ENCODE assay signal across 8 cellular contexts in genomic region chr11:112086422-112087191, GRCh38. TPM values are rescaled to one million over a fixed set of nuclear protein-coding genes. Genes with fewer than 3 reads are reported as not detected.
DNase-seq lines count a peak whose midpoint lies in the region; ATAC-seq and TF ChIP-seq lines count a peak whose summit lies in the region.

TSS of gene SDHD (plus strand) at chr11:112086873. CDS start at chr11:112086908, 35 bp downstream.
A gene with protein sequence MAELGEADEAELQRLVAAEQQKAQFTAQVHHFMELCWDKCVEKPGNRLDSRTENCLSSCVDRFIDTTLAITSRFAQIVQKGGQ (minus strand): TSS chr11:112086756. CDS start chr11:112086723, 33 bp downstream.

- H3K27ac ChIP-seq in parathyroid adenoma (peak within 1 kb of the TSS; percentile 72), tibial nerve (peak within 1 kb of the TSS; percentile 75 to 88 (median 83))

- H3K27me3 ChIP-seq in parathyroid adenoma (ENCODE audit: control insufficient read depth, insufficient read depth, low read length): no peaks in the 10 kb centered on the region
- no peaks in the 10 kb centered on the region for H3K27me3 ChIP-seq in tibial nerve

- peaks cover 60% of the 10 kb centered on the region for H3K4me1 Mint-ChIP-seq in activated naive CD8-positive, alpha-beta T cell treated with anti-CD3 and anti-CD28 coated beads, Interleukin-2, amount 50 U/mL, for 24 hours

- peak within 1 kb of the TSS; percentile 8 for H3K9ac ChIP-seq in parathyroid adenoma

- peak within 1 kb of the TSS; percentile 77 for H2AFZ ChIP-seq in parathyroid adenoma

- peak; percentile 89 to 92 for TF ChIP-seq EP300 in tibial nerve (IDR thresholded peaks at IDR 0.05)

- ATAC-seq in HG02763 (IDR thresholded peaks at IDR 0.05; ENCODE audit: unreplicated experiment): peak; percentile 92
- peak; percentile 87 for ATAC-seq in activated naive CD8-positive, alpha-beta T cell treated with anti-CD3 and anti-CD28 coated beads, Interleukin-2, amount 50 U/mL, for 24 hours
- peak; percentile 97 for ATAC-seq in Right ventricle myocardium superior (ENCODE audit: poor library complexity)

- H3K9me3 Mint-ChIP-seq in activated naive CD8-positive, alpha-beta T cell treated with anti-CD3 and anti-CD28 coated beads, Interleukin-2, amount 50 U/mL, for 24 hours: no peaks in the 10 kb centered on the region

- peaks cover 6% of the 10 kb centered on the region for H3K4me1 ChIP-seq in parathyroid adenoma
- H3K4me1 ChIP-seq in tibial nerve: peaks cover 0 to 48% (median 23%) of the 10 kb centered on the region in 4 donors

- H3K4me3 ChIP-seq in parathyroid adenoma (ENCODE audit: low read depth, low read length) (peak within 1 kb of the TSS; percentile 95), tibial nerve (peak within 1 kb of the TSS; percentile 60 to 94 (median 78))

- TF ChIP-seq CTCF in GM12873 (IDR thresholded peaks at IDR 0.05; ENCODE audit: insufficient read depth, low read depth, low read length, missing control alignments) (peak; percentile 39), parathyroid adenoma (IDR thresholded peaks at IDR 0.05) (no peak), tibial nerve (IDR thresholded peaks at IDR 0.05) (peak in 3 of 5 experiments; percentile 8 to 56 (median 56))

- peak within 1 kb of the TSS; percentile 100 for H3K4me3 Mint-ChIP-seq in activated naive CD8-positive, alpha-beta T cell treated with anti-CD3 and anti-CD28 coated beads, Interleukin-2, amount 50 U/mL, for 24 hours

- intact Hi-C loops in Right ventricle myocardium superior (cut with DNase I): loop anchor here (10.0 kb wide), 1 partner anchor 212 kb away; the partner anchor contains the start of genes ALG9, CFAP68 and FDXACB1

- peak within 1 kb of the TSS; percentile 66 for H3K4me2 ChIP-seq in parathyroid adenoma (ENCODE audit: low read length)

- TF ChIP-seq POLR2A in tibial nerve (IDR thresholded peaks at IDR 0.05): peak; percentile 14 to 48

- 0 to 1% methylated on average over 39 to 44 of the region's 45 CpGs for WGBS in tibial nerve, 2 donors

- no peaks in the 10 kb centered on the region for H3K9me3 ChIP-seq in parathyroid adenoma (ENCODE audit: control insufficient read depth, low read length)
- no peaks in the 10 kb centered on the region for H3K9me3 ChIP-seq in tibial nerve

- peaks cover 19% of the 10 kb centered on the region for H3K79me2 ChIP-seq in parathyroid adenoma

- H3K27me3 Mint-ChIP-seq in activated naive CD8-positive, alpha-beta T cell treated with anti-CD3 and anti-CD28 coated beads, Interleukin-2, amount 50 U/mL, for 24 hours: peaks cover 3% of the 10 kb centered on the region

- peaks cover 80% of the 10 kb centered on the region for H3K36me3 Mint-ChIP-seq in activated naive CD8-positive, alpha-beta T cell treated with anti-CD3 and anti-CD28 coated beads, Interleukin-2, amount 50 U/mL, for 24 hours (ENCODE audit: low read depth)

- H3K36me3 ChIP-seq in parathyroid adenoma (ENCODE audit: control insufficient read depth, insufficient read depth, low read length) (no peaks in the 10 kb centered on the region), tibial nerve (peaks cover 0 to 71% (median 18%) of the 10 kb centered on the region in 3 donors)

- H3K27ac Mint-ChIP-seq in activated naive CD8-positive, alpha-beta T cell treated with anti-CD3 and anti-CD28 coated beads, Interleukin-2, amount 50 U/mL, for 24 hours: peak within 1 kb of the TSS; percentile 98

- DNase-seq in NCI-H1417 treated with DMSO at 0.1 percent for 48 hours (lab: John Stamatoyannopoulos, UW) (peak; percentile 87), SW480 (ENCODE audit: low spot score) (peak; percentile 98), Right ventricle myocardium superior (peak; percentile 95), tibial nerve (ENCODE audit: low spot score in 2 of 2) (peak; percentile 90 to 94)
- peak; percentile 95 for DNase-seq in activated naive CD8-positive, alpha-beta T cell treated with anti-CD3 and anti-CD28 coated beads, Interleukin-2, amount 50 U/mL, for 24 hours

RNA-seq across cellular contexts. Expression of gene SDHD, which starts in this region (rescaled TPM):
- total RNA-seq in Right ventricle myocardium superior (255 TPM), tibial nerve (100 to 1,000 TPM in 1 of 4 donors, 10 to 100 TPM in 3; 69.5 to 103 (median 88.3) TPM)

RNA-seq across cellular contexts. Expression of the second gene that starts in this region (rescaled TPM):
- total RNA-seq in Right ventricle myocardium superior: 173 TPM
- 10 to 100 TPM; 16.7 to 27.9 (median 26.7) TPM for total RNA-seq in tibial nerve

Comparison
In these comparisons a context has a peak if more than half of its experiments do, and no peak if none do; other contexts are left out.
1. Peak in every context shown above with its lines: DNase-seq, ATAC-seq, H3K4me3 ChIP-seq and H3K27ac ChIP-seq.